2 cellular contexts compared by ENCODE assay signal in the genomic region with DNA sequence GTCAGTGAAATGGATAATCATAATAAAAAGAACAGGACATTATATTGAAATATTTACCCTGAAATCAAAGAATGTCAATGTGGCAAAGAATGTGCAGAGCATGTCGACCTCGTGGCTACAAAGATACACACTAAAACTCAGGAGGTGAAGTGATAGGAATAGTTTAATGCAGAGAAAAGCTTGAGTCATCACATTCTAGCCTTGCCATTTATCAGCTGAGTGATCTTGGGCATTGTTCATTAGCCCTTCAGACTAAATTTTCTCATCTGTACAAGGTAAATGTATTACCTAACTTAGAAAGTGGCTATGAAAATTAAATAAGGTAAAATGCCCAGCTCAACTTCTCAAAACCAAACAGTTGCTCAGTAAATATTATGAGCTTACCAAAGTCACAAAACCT.
TF ChIP-seq lines count a peak whose summit lies in the region.

No MANE protein-coding gene starts in this region.

TF ChIP-seq in IMR-90, 13 proteins besides CTCF, POLR2A, EP300 and RAD21:
- TF ChIP-seq MAFK (IDR thresholded peaks at IDR 0.05; ENCODE audit: low read depth, low read length): peak; percentile 31; the same call in 1 of the 2 replicates
- TF ChIP-seq USF2 (IDR thresholded peaks at IDR 0.05; ENCODE audit: low read depth, low read length): no peak

TF ChIP-seq in K562, 482 proteins besides CTCF, POLR2A, EP300 and RAD21:
- TF ChIP-seq ZSCAN32 (CRISPR knock-in tag; IDR thresholded peaks at IDR 0.05): no peak
- peak; percentile 18; the same call in 1 of the 2 replicates for TF ChIP-seq ZNF316 (IDR thresholded peaks at IDR 0.05)
